ENCODE assay signal across 24 cellular contexts in genomic region chr2:44335806-44336538, GRCh38.
"Had no signal": no experiment of that assay in that cellular context is flagged by ENCODE, and none has a peak within 500 bp of the region (broad histone marks: within the 10 kb centered on the region; RNA-seq: fewer than 3 reads in every experiment).

No MANE protein-coding gene starts in this region.

- H3K4me1 ChIP-seq: lower lobe of right lung, prostate gland, suprapubic skin had no signal

- H3K27me3 ChIP-seq: esophagus squamous epithelium, suprapubic skin had no signal

- ATAC-seq: activated CD8-positive, alpha-beta T cell treated with anti-CD3 and anti-CD28 coated beads, Interleukin-2, amount 10 ng/mL, durations not matched to agents 7 days and 5 days; left colon; lower lobe of right lung; right cardiac atrium; T-helper 17 cell had no signal

- DNase-seq: activated CD4-positive, alpha-beta T cell treated with anti-CD3 and anti-CD28 coated beads for 48 hours; activated CD8-positive, alpha-beta memory T cell treated with anti-CD3 and anti-CD28 coated beads, Interleukin-2, amount 50 U/mL, for 4 hours; activated CD8-positive, alpha-beta T cell treated with anti-CD3 and anti-CD28 coated beads, Interleukin-2, amount 10 ng/mL, durations not matched to agents 7 days and 5 days; activated effector memory CD4-positive, alpha-beta T cell treated with anti-CD3 and anti-CD28 coated beads, Interleukin-2, amount 50 U/mL, for 16 hours; activated T-cell treated with anti-CD3 and anti-CD28 coated beads, Interleukin-2, amount 50 U/mL, for 48 hours; amniotic stem cell; central memory CD4-positive, alpha-beta T cell; cortex of kidney; effector CD4-positive, alpha-beta T cell; esophagus squamous epithelium; head of caudate nucleus; left colon; lower lobe of right lung; midbrain; right cardiac atrium; T-helper 17 cell had no signal

- H3K9me3 Mint-ChIP-seq: activated naive CD4-positive, alpha-beta T cell treated with anti-CD3 and anti-CD28 coated beads, Interleukin-2, amount 50 U/mL, for 24 hours; neural crest cell; type B pancreatic cell had no signal

- H3K27me3 Mint-ChIP-seq: activated naive CD4-positive, alpha-beta T cell treated with anti-CD3 and anti-CD28 coated beads, Interleukin-2, amount 50 U/mL, for 24 hours; brain; stimulated activated naive CD8-positive, alpha-beta T cell treated with anti-CD3 and anti-CD28 coated beads, Interleukin-15, Interleukin-2, amounts not matched to agents 100 ng/mL and 50 ng/mL, for 24 hours; T-helper 17 cell; type B pancreatic cell had no signal

- H3K9me3 ChIP-seq: esophagus squamous epithelium, lower lobe of right lung, prostate gland, suprapubic skin had no signal

- H3K4me2 ChIP-seq: smooth muscle cell had no signal

- H3K4me1 Mint-ChIP-seq: neural crest cell had no signal

- H3K4me3 ChIP-seq: esophagus squamous epithelium, lower lobe of right lung, prostate gland, smooth muscle cell, suprapubic skin had no signal

- H3K4me3 Mint-ChIP-seq: activated CD8-positive, alpha-beta T cell treated with anti-CD3 and anti-CD28 coated beads, Interleukin-2, amount 10 ng/mL, durations not matched to agents 7 days and 5 days; activated naive CD4-positive, alpha-beta T cell treated with anti-CD3 and anti-CD28 coated beads, Interleukin-2, amount 50 U/mL, for 24 hours; brain; neural crest cell; stimulated activated naive CD8-positive, alpha-beta T cell treated with anti-CD3 and anti-CD28 coated beads, Interleukin-15, Interleukin-2, amounts not matched to agents 100 ng/mL and 50 ng/mL, for 24 hours; T-helper 17 cell; type B pancreatic cell had no signal

- H3K27ac Mint-ChIP-seq: activated CD8-positive, alpha-beta T cell treated with anti-CD3 and anti-CD28 coated beads, Interleukin-2, amount 10 ng/mL, durations not matched to agents 7 days and 5 days; activated naive CD4-positive, alpha-beta T cell treated with anti-CD3 and anti-CD28 coated beads, Interleukin-2, amount 50 U/mL, for 24 hours; brain; stimulated activated naive CD8-positive, alpha-beta T cell treated with anti-CD3 and anti-CD28 coated beads, Interleukin-15, Interleukin-2, amounts not matched to agents 100 ng/mL and 50 ng/mL, for 24 hours; type B pancreatic cell had no signal

- H3K27ac ChIP-seq: esophagus squamous epithelium, lower lobe of right lung, prostate gland, suprapubic skin had no signal
